9 cellular contexts compared by ENCODE assay signal in the genomic region with DNA sequence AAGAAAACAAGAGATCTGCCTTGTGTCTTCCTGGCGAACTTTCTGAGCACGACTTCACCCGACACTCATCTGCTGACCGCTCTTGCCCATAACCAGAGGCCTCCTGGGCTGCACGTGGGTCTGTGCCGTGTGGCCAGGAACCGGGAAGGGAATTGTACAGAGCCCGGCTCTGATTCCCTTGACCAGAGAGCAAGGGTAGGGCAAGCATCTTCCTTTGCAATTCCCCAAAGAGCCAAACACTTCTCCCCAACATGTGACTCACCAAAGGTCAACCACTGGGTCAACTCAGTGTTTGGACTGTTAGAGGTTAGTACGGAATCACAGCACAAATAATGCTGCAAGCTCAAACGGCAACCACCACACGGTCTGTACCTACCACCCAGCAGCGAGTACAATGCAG. TPM values are rescaled to one million over a fixed set of nuclear protein-coding genes. Genes with fewer than 3 reads are reported as not detected.
DNase-seq lines count a peak whose midpoint lies in the region; ATAC-seq and TF ChIP-seq lines count a peak whose summit lies in the region.
"Had no signal": no experiment of that assay in that cellular context is flagged by ENCODE, and none has a peak within 500 bp of the region (broad histone marks: within the 10 kb centered on the region; RNA-seq: fewer than 3 reads in every experiment).

No MANE protein-coding gene starts in this region.

- peak overlapping the region; percentile 95 for H3K27ac ChIP-seq in CD8-positive, alpha-beta T cell (ENCODE audit: low read depth, low read length)
- H3K27ac ChIP-seq in gastroesophageal sphincter = peak overlapping the region in 2 of 4 donors; percentile 62 to 75
- peak overlapping the region in 1 of 2 donors; percentile 33 for H3K27ac ChIP-seq in prostate gland

- peaks cover 81% of the 10 kb centered on the region for H3K4me1 Mint-ChIP-seq in CD8-positive, alpha-beta T cell (ENCODE audit: low read depth)

- no peak for ATAC-seq in CD8-positive, alpha-beta T cell
- peak; percentile 88 for ATAC-seq in gastroesophageal sphincter
- no peak for ATAC-seq in GM19023 (IDR thresholded peaks at IDR 0.05; ENCODE audit: unreplicated experiment)
- no peak for ATAC-seq in GM21526 (IDR thresholded peaks at IDR 0.05; ENCODE audit: low FRiP score, unreplicated experiment)

- TF ChIP-seq POLR2A in gastroesophageal sphincter (IDR thresholded peaks at IDR 0.05) = no peak
- no peak for TF ChIP-seq POLR2A in prostate gland (IDR thresholded peaks at IDR 0.05)

- H3K36me3 ChIP-seq in CD8-positive, alpha-beta T cell (ENCODE audit: insufficient read depth, low read length) = no peaks in the 10 kb centered on the region
- H3K36me3 ChIP-seq in gastroesophageal sphincter (peaks cover 0 to 66% of the 10 kb centered on the region in 2 donors), prostate gland (no peaks in the 10 kb centered on the region)

- POLR2A ChIA-PET in CD8-positive, alpha-beta T cell (lab: Charles Lee) = interaction anchor here (0.6 to 30.7 kb wide), 5 partner anchors 9 to 156 kb away, joined by 3 to 2627 read pairs (median 3); a partner anchor contains a TSS

- no peak overlapping the region for H3K4me3 ChIP-seq in CD8-positive, alpha-beta T cell (ENCODE audit: low read depth, low read length)
- H3K4me3 ChIP-seq in gastroesophageal sphincter = no peak overlapping the region
- no peak overlapping the region for H3K4me3 ChIP-seq in prostate gland
- H3K4me3 ChIP-seq: skin epidermis had no signal

- no peaks in the 10 kb centered on the region for H3K9me3 Mint-ChIP-seq in CD8-positive, alpha-beta T cell

- no peaks in the 10 kb centered on the region for H3K27me3 ChIP-seq in CD8-positive, alpha-beta T cell (ENCODE audit: insufficient read depth, low read length)
- H3K27me3 ChIP-seq in gastroesophageal sphincter (no peaks in the 10 kb centered on the region), prostate gland (replicated peaks; ENCODE audit: insufficient read depth) (no peaks in the 10 kb centered on the region)

- CTCF ChIA-PET in CD8-positive, alpha-beta T cell (lab: Charles Lee) = interaction anchor here (1.1 to 14.2 kb wide), 5 partner anchors 8 to 127 kb away, joined by 3 to 200 read pairs (median 44); a partner anchor contains a TSS

- in situ Hi-C loops in GM13976 (cut with MboI; ENCODE audit: low sequenced_read_pairs, unreplicated experiment) = no loop called here

- H3K4me1 ChIP-seq in CD8-positive, alpha-beta T cell (ENCODE audit: insufficient read depth, low read length) = peaks cover 96% of the 10 kb centered on the region
- peaks cover 0 to 61% (median 34%) of the 10 kb centered on the region in 3 donors for H3K4me1 ChIP-seq in gastroesophageal sphincter
- H3K4me1 ChIP-seq in prostate gland (replicated peaks) = peaks cover 14% of the 10 kb centered on the region

- H3K4me3 Mint-ChIP-seq in CD8-positive, alpha-beta T cell = peak overlapping the region; percentile 65

- 59% methylated on average over 7 of the region's 12 CpGs; no CpG with 5 or more reads in 1 of the 2 donors for WGBS in gastroesophageal sphincter (ENCODE audit: low coverage in 1 of 2), 2 donors
- 57% methylated on average over 12 of the region's 12 CpGs for WGBS in prostate gland

- intact Hi-C loops in CD8-positive, alpha-beta T cell (cut with DNase I, micrococcal nuclease) = no loop called here
- intact Hi-C loops in posterior vena cava (cut with DNase I) = no loop called here
- intact Hi-C loops in prostate gland (cut with DNase I) = no loop called here

- no peaks in the 10 kb centered on the region for H3K27me3 Mint-ChIP-seq in CD8-positive, alpha-beta T cell (ENCODE audit: low read depth)

- no peak for TF ChIP-seq CTCF in CD8-positive, alpha-beta T cell (IDR thresholded peaks at IDR 0.05)
- TF ChIP-seq CTCF in gastroesophageal sphincter (IDR thresholded peaks at IDR 0.05) (no peak), GM13976 (IDR thresholded peaks at IDR 0.05; ENCODE audit: borderline replicate concordance, control extremely low read depth, extremely low read depth, insufficient read depth, missing control alignments) (no peak), prostate gland (IDR thresholded peaks at IDR 0.05) (no peak)

- no peak for TF ChIP-seq EP300 in gastroesophageal sphincter (IDR thresholded peaks at IDR 0.05)

- peaks cover 23% of the 10 kb centered on the region for H3K36me3 Mint-ChIP-seq in CD8-positive, alpha-beta T cell

- no peak for DNase-seq in CD8-positive, alpha-beta T cell
- DNase-seq in RPMI7951 (ENCODE audit: low read depth) (peak; percentile 54), posterior vena cava (ENCODE audit: low spot score) (peak; percentile 92), GM13976 (ENCODE audit: low spot score) (no peak), prostate gland (ENCODE audit: low spot score) (no peak)

- H3K9me3 ChIP-seq in CD8-positive, alpha-beta T cell (ENCODE audit: low read length) = no peaks in the 10 kb centered on the region
- H3K9me3 ChIP-seq in gastroesophageal sphincter (no peaks in the 10 kb centered on the region), prostate gland (no peaks in the 10 kb centered on the region)

- no peak overlapping the region for H3K27ac Mint-ChIP-seq in CD8-positive, alpha-beta T cell

RNA-seq across cellular contexts. Expression of a gene that starts 48.9 kb away (rescaled TPM):
- total RNA-seq in CD8-positive, alpha-beta T cell = 100 to 1,000 TPM; 817 to 847 TPM
- total RNA-seq in RPMI7951 (2014; rRNA removed; shearing (Covaris generic)) = 2.8 and 3.0 TPM in 2 replicates
- 10 to 100 TPM; 29.4 to 40.0 (median 34.9) TPM for total RNA-seq in gastroesophageal sphincter
- 100 to 1,000 TPM in 1 of 2 donors, 10 to 100 TPM in 1; 97.8 to 208 TPM for total RNA-seq in posterior vena cava
- total RNA-seq in prostate gland = 10 to 100 TPM; 19.8 to 24.4 TPM

Comparison
In these comparisons a context has a peak if more than half of its experiments do, and no peak if none do; other contexts are left out.
1. DNase-seq: peak in RPMI7951 (single experiment) and posterior vena cava (single experiment); none in CD8-positive, alpha-beta T cell (0 of 7), GM13976 (single experiment) and prostate gland (single experiment).